ENCODE assay signal across 9 cellular contexts in genomic region chr12:131253376-131254026, GRCh38.
"Had no signal": no experiment of that assay in that cellular context is flagged by ENCODE, and none has a peak within 500 bp of the region (broad histone marks: within the 10 kb centered on the region; RNA-seq: fewer than 3 reads in every experiment).

No MANE protein-coding gene starts in this region.

- H3K9ac ChIP-seq: GM23248 had no signal

- H3K4me3 Mint-ChIP-seq: H9, HFFc6 had no signal

- H3K27ac Mint-ChIP-seq: H9, HFFc6 had no signal

- FAIRE-seq: H54, HTR-8/SVneo had no signal

- H3K27ac ChIP-seq: GM23248 had no signal

- H3K4me3 ChIP-seq: GM23248 had no signal

- DNase-seq: GM23248, GOT3, H9, HCEC 1CT, HFFc6, IMR-90, KG1 had no signal

- H2AFZ ChIP-seq: GM23248 had no signal
